10 cellular contexts compared by ENCODE assay signal in the genomic region with DNA sequence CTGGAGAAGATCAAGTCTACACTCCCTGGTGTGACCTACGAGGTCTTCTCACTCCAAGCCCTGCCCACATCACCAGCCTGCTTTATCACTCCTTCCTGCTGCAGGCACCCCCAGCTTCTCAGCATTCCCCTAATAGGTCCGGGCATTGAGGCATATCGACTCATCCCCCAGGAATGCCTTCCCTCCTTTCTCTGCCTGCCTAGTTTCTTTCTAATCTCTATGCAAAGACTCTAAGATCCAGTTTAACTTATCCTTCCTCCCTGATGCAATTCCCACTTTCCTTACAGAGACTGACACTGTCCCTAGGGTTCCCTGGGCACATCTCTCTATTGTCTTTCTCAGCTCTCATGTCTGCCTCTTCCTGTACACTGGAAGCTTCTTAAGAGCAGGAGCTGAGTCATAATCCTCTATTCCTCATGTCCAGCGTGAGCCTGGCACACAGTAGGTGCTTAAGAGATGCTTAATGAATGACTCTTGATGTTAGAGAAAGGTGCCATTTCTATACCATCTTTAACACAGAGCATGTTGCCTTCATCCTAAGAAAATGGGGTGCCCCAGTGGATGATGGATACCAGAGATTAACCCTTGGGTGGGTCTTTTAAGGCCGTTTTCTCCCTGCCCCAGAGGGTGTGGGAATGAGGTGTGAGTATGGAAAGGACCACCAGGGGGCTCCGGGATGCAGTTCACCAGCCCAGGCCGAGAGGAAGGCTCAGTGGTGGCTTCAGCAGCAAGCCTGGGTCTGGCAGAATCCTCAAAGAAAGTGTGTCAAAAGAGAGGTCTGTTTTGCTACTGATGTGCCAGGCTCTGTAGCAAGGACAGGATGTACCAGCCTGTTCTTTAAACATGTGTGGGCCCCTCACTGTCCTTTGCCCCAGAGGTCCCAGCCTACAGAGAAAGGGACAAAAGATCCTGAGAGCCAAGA. TPM values are rescaled to one million over a fixed set of nuclear protein-coding genes. Genes with fewer than 3 reads are reported as not detected.
DNase-seq lines count a peak whose midpoint lies in the region; ATAC-seq, FAIRE-seq and TF ChIP-seq lines count a peak whose summit lies in the region.
"Had no signal": no experiment of that assay in that cellular context is flagged by ENCODE, and none has a peak within 500 bp of the region (broad histone marks: within the 10 kb centered on the region; RNA-seq: fewer than 3 reads in every experiment).

No MANE protein-coding gene starts in this region.

- no peak overlapping the region for H3K18ac ChIP-seq in neuronal stem cell (ENCODE audit: low read length)

- H3K36me3 Mint-ChIP-seq in CD4-positive, alpha-beta memory T cell: no peaks in the 10 kb centered on the region
- H3K36me3 Mint-ChIP-seq in activated CD4-positive, alpha-beta T cell treated with anti-CD3 and anti-CD28 coated beads, Interleukin-2, amount 10 ng/mL, durations not matched to agents 7 days and 5 days (ENCODE audit: low read depth): no peaks in the 10 kb centered on the region
- H3K36me3 Mint-ChIP-seq: T-cell had no signal

- no peaks in the 10 kb centered on the region for H3K36me3 ChIP-seq in CD4-positive, alpha-beta memory T cell (ENCODE audit: insufficient read depth, low read length)
- no peaks in the 10 kb centered on the region for H3K36me3 ChIP-seq in neuronal stem cell (replicated peaks in 1 of 2; ENCODE audit: control insufficient read depth in 2 of 2, insufficient read depth in 2 of 2, low read length in 2 of 2)

- H2AFZ ChIP-seq in neuronal stem cell (ENCODE audit: low read length): peak overlapping the region; percentile 77

- peak; percentile 44 for FAIRE-seq in urothelium cell line (lab: Jason Lieb, UNC)

- H3K9ac ChIP-seq in neuronal stem cell (ENCODE audit: low read depth, low read length, poor library complexity): no peak overlapping the region

- H3K27ac Mint-ChIP-seq in CD4-positive, alpha-beta memory T cell: peak overlapping the region in 1 of 7 donors; percentile 5
- no peak overlapping the region for H3K27ac Mint-ChIP-seq in activated CD4-positive, alpha-beta T cell treated with anti-CD3 and anti-CD28 coated beads, Interleukin-2, amount 10 ng/mL, durations not matched to agents 7 days and 5 days
- H3K27ac Mint-ChIP-seq: stimulated activated naive CD8-positive, alpha-beta T cell treated with anti-CD3 and anti-CD28 coated beads, Interleukin-15, Interleukin-2, amounts not matched to agents 100 ng/mL and 50 ng/mL, for 24 hours; T-cell had no signal

- H2BK12ac ChIP-seq in neuronal stem cell (ENCODE audit: low read length): no peak overlapping the region

- H2BK15ac ChIP-seq in neuronal stem cell (ENCODE audit: low read length): no peak overlapping the region

- peak; percentile 85 for TF ChIP-seq CTCF in fibroblast of mammary gland (conservative IDR thresholded peaks at IDR 0.05; ENCODE audit: control insufficient read depth, insufficient read depth, low read depth, low read length)

- H4K91ac ChIP-seq in neuronal stem cell (ENCODE audit: low read depth, low read length, poor library complexity): no peak overlapping the region

- H4K8ac ChIP-seq in neuronal stem cell (ENCODE audit: low read depth, low read length): no peak overlapping the region

- H3K23ac ChIP-seq in neuronal stem cell (ENCODE audit: low read depth, low read length, poor library complexity): no peak overlapping the region

- H3K9me3 ChIP-seq in CD4-positive, alpha-beta memory T cell (ENCODE audit: control insufficient read depth in 1 of 2, low read length in 2 of 2): no peaks in the 10 kb centered on the region
- H3K9me3 ChIP-seq in neuronal stem cell (replicated peaks in 1 of 2; ENCODE audit: control insufficient read depth in 2 of 2, insufficient read depth in 1 of 2, low read depth in 1 of 2, low read length in 2 of 2): no peaks in the 10 kb centered on the region

- H3K4me3 ChIP-seq in CD4-positive, alpha-beta memory T cell (ENCODE audit: low read length in 2 of 2): no peak overlapping the region
- no peak overlapping the region for H3K4me3 ChIP-seq in fibroblast of mammary gland (ENCODE audit: control insufficient read depth, low read depth, low read length)
- H3K4me3 ChIP-seq in neuronal stem cell (ENCODE audit: low read length in 2 of 2): no peak overlapping the region

- H3K9me3 Mint-ChIP-seq in CD4-positive, alpha-beta memory T cell: no peaks in the 10 kb centered on the region
- no peaks in the 10 kb centered on the region for H3K9me3 Mint-ChIP-seq in activated CD4-positive, alpha-beta T cell treated with anti-CD3 and anti-CD28 coated beads, Interleukin-2, amount 10 ng/mL, durations not matched to agents 7 days and 5 days
- H3K9me3 Mint-ChIP-seq: stimulated activated naive CD8-positive, alpha-beta T cell treated with anti-CD3 and anti-CD28 coated beads, Interleukin-15, Interleukin-2, amounts not matched to agents 100 ng/mL and 50 ng/mL, for 24 hours; T-cell had no signal

- no peak overlapping the region for H3K27ac ChIP-seq in CD4-positive, alpha-beta memory T cell (ENCODE audit: low read depth, low read length)
- H3K27ac ChIP-seq in neuronal stem cell (replicated peaks; ENCODE audit: low read length): peak overlapping the region; percentile 5

- no peaks in the 10 kb centered on the region for H3K79me1 ChIP-seq in neuronal stem cell (ENCODE audit: low read depth, low read length)

- POLR2A ChIA-PET in CD4-positive, alpha-beta memory T cell (lab: Charles Lee; ENCODE audit: partially characterized antibody): no interaction called here
- POLR2A ChIA-PET in activated CD4-positive, alpha-beta T cell treated with anti-CD3 and anti-CD28 coated beads, Interleukin-2, amount 10 ng/mL, durations not matched to agents 7 days and 5 days (lab: Charles Lee): no interaction called here

- H3K27me3 Mint-ChIP-seq in CD4-positive, alpha-beta memory T cell: peaks cover 0 to 5% of the 10 kb centered on the region in 2 donors
- H3K27me3 Mint-ChIP-seq in activated CD4-positive, alpha-beta T cell treated with anti-CD3 and anti-CD28 coated beads, Interleukin-2, amount 10 ng/mL, durations not matched to agents 7 days and 5 days: peaks cover 10% of the 10 kb centered on the region

- no peak overlapping the region for H3K4me3 Mint-ChIP-seq in CD4-positive, alpha-beta memory T cell
- no peak overlapping the region for H3K4me3 Mint-ChIP-seq in activated CD4-positive, alpha-beta T cell treated with anti-CD3 and anti-CD28 coated beads, Interleukin-2, amount 10 ng/mL, durations not matched to agents 7 days and 5 days
- H3K4me3 Mint-ChIP-seq: stimulated activated naive CD8-positive, alpha-beta T cell treated with anti-CD3 and anti-CD28 coated beads, Interleukin-15, Interleukin-2, amounts not matched to agents 100 ng/mL and 50 ng/mL, for 24 hours; T-cell had no signal

- intact Hi-C loops in CD4-positive, alpha-beta memory T cell (cut with micrococcal nuclease): loop anchor here (1.0 kb wide), 2 partner anchors 81 to 476 kb away; no protein-coding TSS in a partner anchor

- H3K4me1 Mint-ChIP-seq in CD4-positive, alpha-beta memory T cell: no peaks in the 10 kb centered on the region
- H3K4me1 Mint-ChIP-seq in activated CD4-positive, alpha-beta T cell treated with anti-CD3 and anti-CD28 coated beads, Interleukin-2, amount 10 ng/mL, durations not matched to agents 7 days and 5 days: no peaks in the 10 kb centered on the region
- H3K4me1 Mint-ChIP-seq: T-cell had no signal

- no peak overlapping the region for H3K4ac ChIP-seq in neuronal stem cell (ENCODE audit: low read length)

- DNase-seq in CD4-positive, alpha-beta memory T cell: peak in 4 of 5 donors; percentile 9 to 38 (median 16)
- peak; percentile 42 for DNase-seq in NCI-H1694 treated with DMSO at 0.1 percent for 48 hours (lab: John Stamatoyannopoulos, UW)
- DNase-seq in activated CD4-positive, alpha-beta T cell treated with anti-CD3 and anti-CD28 coated beads, Interleukin-2, amount 10 ng/mL, durations not matched to agents 7 days and 5 days: peak; percentile 42
- DNase-seq in fibroblast of mammary gland (ENCODE audit: low read depth): peak; percentile 89
- DNase-seq in neuronal stem cell (ENCODE audit: low spot score): peak; percentile 67
- peak; percentile 74 for DNase-seq in urothelium cell line (ENCODE audit: low spot score)

- no CpG with 5 or more reads among the region's 7 CpGs for WGBS in neuronal stem cell (ENCODE audit: extremely low coverage in 2 of 2, insufficient read length in 2 of 2, insufficient replicate concordance in 1 of 2), 2 donors

- H2BK120ac ChIP-seq in neuronal stem cell (ENCODE audit: low read depth, low read length): no peak overlapping the region

- H2AK5ac ChIP-seq in neuronal stem cell (ENCODE audit: low read depth, low read length): no peak overlapping the region

- no peaks in the 10 kb centered on the region for H3K4me1 ChIP-seq in CD4-positive, alpha-beta memory T cell (ENCODE audit: insufficient read depth, low read length)
- H3K4me1 ChIP-seq in neuronal stem cell (ENCODE audit: control insufficient read depth in 2 of 2, insufficient read depth in 1 of 2, low read depth in 1 of 2, low read length in 2 of 2): peaks cover 0 to 4% of the 10 kb centered on the region in 2 donors

- no peak overlapping the region for H3K4me2 ChIP-seq in neuronal stem cell (ENCODE audit: insufficient read depth, low read length, poor library complexity, severe bottlenecking)

- peaks cover 4% of the 10 kb centered on the region for H3K27me3 ChIP-seq in CD4-positive, alpha-beta memory T cell (ENCODE audit: insufficient read depth, low read length)
- H3K27me3 ChIP-seq in neuronal stem cell (ENCODE audit: control insufficient read depth in 3 of 3, insufficient read depth in 3 of 3, low read depth in 1 of 3, low read length in 3 of 3): no peaks in the 10 kb centered on the region

- CTCF ChIA-PET in CD4-positive, alpha-beta memory T cell (lab: Charles Lee; ENCODE audit: partially characterized antibody): interaction anchor here (0.7 to 3.1 kb wide), 4 partner anchors 36 to 478 kb away, joined by 3 to 18 read pairs (median 4); no protein-coding TSS in a partner anchor
- CTCF ChIA-PET in activated CD4-positive, alpha-beta T cell treated with anti-CD3 and anti-CD28 coated beads, Interleukin-2, amount 10 ng/mL, durations not matched to agents 7 days and 5 days (lab: Charles Lee): no interaction called here

- ATAC-seq in GM19397 (IDR thresholded peaks at IDR 0.05; ENCODE audit: unreplicated experiment) (peak; percentile 55), HG02678 (IDR thresholded peaks at IDR 0.05; ENCODE audit: unreplicated experiment) (no peak)

- no peak overlapping the region for H2BK5ac ChIP-seq in neuronal stem cell (ENCODE audit: low read length)

- H3K14ac ChIP-seq in neuronal stem cell (ENCODE audit: low read length): no peak overlapping the region

RNA-seq across cellular contexts. Expression of a gene that starts 34.7 kb away (rescaled TPM):
- total RNA-seq in CD4-positive, alpha-beta memory T cell: 1 to 10 TPM; 1.3 to 2.4 TPM
- 1 to 10 TPM in 1 of 2 donors, under 1 TPM in 1; 0.75 to 1.5 TPM for polyA plus RNA-seq in CD4-positive, alpha-beta memory T cell
- under 1 TPM in 1 of 2 experiments, not detected in 1; 0.22 TPM for total RNA-seq in activated CD4-positive, alpha-beta T cell treated with anti-CD3 and anti-CD28 coated beads, Interleukin-2, amount 10 ng/mL, durations not matched to agents 7 days and 5 days
- 15.6 TPM for polyA plus RNA-seq in neuronal stem cell (2013, experiment 1 of 2)
- polyA plus RNA-seq in neuronal stem cell (2013, experiment 2 of 2): 15.7 TPM

Comparison
In these comparisons a context has a peak if more than half of its experiments do, and no peak if none do; other contexts are left out.
1. DNase-seq: peak in every context shown above with its lines; median percentile 89 in fibroblast of mammary gland; 74 in urothelium cell line; 67 in neuronal stem cell; 42 in NCI-H1694 treated with DMSO at 0.1 percent for 48 hours; 42 in activated CD4-positive, alpha-beta T cell treated with anti-CD3 and anti-CD28 coated beads, Interleukin-2, amount 10 ng/mL, durations not matched to agents 7 days and 5 days; 16 in CD4-positive, alpha-beta memory T cell.